8 cellular contexts compared by ENCODE assay signal in the genomic region with DNA sequence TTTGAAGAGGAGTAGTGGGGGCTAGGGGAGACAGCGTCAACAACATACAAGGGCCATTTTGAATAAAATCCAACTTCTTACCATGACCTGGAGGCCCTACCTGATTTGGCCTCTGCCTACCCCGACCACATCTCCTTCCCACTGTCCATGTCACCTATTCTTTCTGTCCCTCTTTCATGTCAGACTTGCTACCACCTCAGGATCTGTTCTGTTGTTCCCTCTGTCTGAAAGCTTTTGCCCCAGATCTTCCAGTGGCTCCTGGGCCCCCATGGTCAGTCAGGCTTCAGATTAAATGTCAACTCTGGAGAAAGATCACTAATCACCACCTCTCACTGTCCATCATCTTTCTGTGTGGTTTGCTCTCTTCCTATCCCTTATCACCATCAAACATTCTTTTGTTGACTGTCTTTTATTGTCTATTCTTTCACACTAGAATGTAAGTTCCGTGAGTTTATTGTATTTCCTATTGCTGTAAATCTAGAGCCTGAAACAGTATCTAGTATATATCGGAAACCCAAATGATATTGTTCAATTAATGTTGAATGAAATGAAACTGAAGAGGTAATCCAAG. TPM values are rescaled to one million over a fixed set of nuclear protein-coding genes. Genes with fewer than 3 reads are reported as not detected.
DNase-seq lines count a peak whose midpoint lies in the region; ATAC-seq, FAIRE-seq and TF ChIP-seq lines count a peak whose summit lies in the region.

No MANE protein-coding gene starts in this region.

- H3K4me1 Mint-ChIP-seq in T-helper 1 cell treated with Interleukin-12 subunit alpha and Interleukin-12 subunit beta and Interleukin-4 antibody, amounts not matched to agents 30 μg/mL and 1 μg/mL, for 36 hours (ENCODE audit: low read depth), result peaks cover 39% of the 10 kb centered on the region
- peaks cover 37% of the 10 kb centered on the region for H3K4me1 Mint-ChIP-seq in activated T-helper 1 cell treated with anti-CD3 and anti-CD28 coated beads, Interleukin-12 subunit alpha, Interleukin-12 subunit beta, Interleukin-2, Interleukin-4 antibody, amounts not matched to agents 30 ng/mL and 10 ng/mL and 1 ng/mL, durations not matched to agents 14 hours and 24 hours and 36 hours (ENCODE audit: low read depth)
- peaks cover 47% of the 10 kb centered on the region for H3K4me1 Mint-ChIP-seq in stimulated activated naive CD8-positive, alpha-beta T cell treated with anti-CD3 and anti-CD28 coated beads, Interleukin-15, amount 100 ng/mL, for 72 hours

- dilution Hi-C loops in keratinocyte (cut with MboI; ENCODE audit: extremely low pct_ligation_motif_present, low sequenced_read_pairs), result no loop called here

- H3K9me1 ChIP-seq in keratinocyte (ENCODE audit: control insufficient read depth, extremely low read depth, insufficient read depth, low read length), result no peaks in the 10 kb centered on the region

- H3K4me2 ChIP-seq in keratinocyte (ENCODE audit: control insufficient read depth, extremely low read depth, insufficient read depth, low read depth, low read length), result peak overlapping the region; percentile 92

- peak overlapping the region; percentile 89 for H3K4me3 Mint-ChIP-seq in T-helper 1 cell treated with Interleukin-12 subunit alpha and Interleukin-12 subunit beta and Interleukin-4 antibody, amounts not matched to agents 30 μg/mL and 1 μg/mL, for 36 hours
- peak overlapping the region; percentile 94 for H3K4me3 Mint-ChIP-seq in activated T-helper 1 cell treated with anti-CD3 and anti-CD28 coated beads, Interleukin-12 subunit alpha, Interleukin-12 subunit beta, Interleukin-2, Interleukin-4 antibody, amounts not matched to agents 30 ng/mL and 10 ng/mL and 1 ng/mL, durations not matched to agents 14 hours and 24 hours and 36 hours
- peak overlapping the region; percentile 91 to 95 for H3K4me3 Mint-ChIP-seq in stimulated activated naive CD8-positive, alpha-beta T cell treated with anti-CD3 and anti-CD28 coated beads, Interleukin-15, amount 100 ng/mL, for 72 hours

- no peak overlapping the region for H3K27ac ChIP-seq in keratinocyte (ENCODE audit: control insufficient read depth, insufficient read depth, low read length)

- intact Hi-C loops in activated T-helper 1 cell treated with anti-CD3 and anti-CD28 coated beads, Interleukin-12 subunit alpha, Interleukin-12 subunit beta, Interleukin-2, Interleukin-4 antibody, amounts not matched to agents 30 ng/mL and 10 ng/mL and 1 ng/mL, durations not matched to agents 14 hours and 24 hours and 36 hours (cut with micrococcal nuclease), result loop anchor here (1.0 to 10.0 kb wide), 11 partner anchors 31 to 1612 kb away; partner anchors contain the start of genes APC, DCP2, REEP5 and SRP19

- H3K36me3 ChIP-seq in keratinocyte (ENCODE audit: control insufficient read depth in 2 of 2, extremely low read depth in 1 of 2, insufficient read depth in 2 of 2, low read length in 2 of 2) (no peaks in the 10 kb centered on the region), MG63 (no peaks in the 10 kb centered on the region; the same call in 1 of the 2 replicates)

- peaks cover 15% of the 10 kb centered on the region for H3K4me1 ChIP-seq in keratinocyte (ENCODE audit: control insufficient read depth, extremely low read depth, insufficient read depth, low read length)

- H3K27me3 ChIP-seq in keratinocyte (ENCODE audit: control insufficient read depth, extremely low read depth, insufficient read depth, low read length) (no peaks in the 10 kb centered on the region), MG63 (no peaks in the 10 kb centered on the region)

- peaks cover 34% of the 10 kb centered on the region for H3K79me2 ChIP-seq in keratinocyte (ENCODE audit: control insufficient read depth, insufficient read depth, low read length)

- no peak for ATAC-seq in stimulated activated naive CD8-positive, alpha-beta T cell treated with anti-CD3 and anti-CD28 coated beads, Interleukin-15, amount 100 ng/mL, for 72 hours

- DNase-seq in T-helper 1 cell, result no peak
- no peak for DNase-seq in activated T-helper 1 cell treated with anti-CD3 and anti-CD28 coated beads, Interleukin-12 subunit alpha, Interleukin-12 subunit beta, Interleukin-2, Interleukin-4 antibody, amounts not matched to agents 30 ng/mL and 10 ng/mL and 1 ng/mL, durations not matched to agents 14 hours and 24 hours and 36 hours (ENCODE audit: low spot score)
- no peak for DNase-seq in keratinocyte (ENCODE audit: low read depth, low spot score)
- no peak for DNase-seq in stimulated activated naive CD8-positive, alpha-beta T cell treated with anti-CD3 and anti-CD28 coated beads, Interleukin-15, amount 100 ng/mL, for 72 hours
- DNase-seq in MG63, result no peak
- DNase-seq in COLO668 (lab: John Stamatoyannopoulos, UW; ENCODE audit: unreplicated experiment), result no peak
- no peak for DNase-seq in NCI-H2171 (lab: John Stamatoyannopoulos, UW)

- no peak overlapping the region for H3K9ac ChIP-seq in keratinocyte (ENCODE audit: control insufficient read depth, extremely low read depth, insufficient read depth, low read length)

- no peaks in the 10 kb centered on the region for H3K9me3 Mint-ChIP-seq in T-helper 1 cell treated with Interleukin-12 subunit alpha and Interleukin-12 subunit beta and Interleukin-4 antibody, amounts not matched to agents 30 μg/mL and 1 μg/mL, for 36 hours
- no peaks in the 10 kb centered on the region for H3K9me3 Mint-ChIP-seq in activated T-helper 1 cell treated with anti-CD3 and anti-CD28 coated beads, Interleukin-12 subunit alpha, Interleukin-12 subunit beta, Interleukin-2, Interleukin-4 antibody, amounts not matched to agents 30 ng/mL and 10 ng/mL and 1 ng/mL, durations not matched to agents 14 hours and 24 hours and 36 hours
- H3K9me3 Mint-ChIP-seq in stimulated activated naive CD8-positive, alpha-beta T cell treated with anti-CD3 and anti-CD28 coated beads, Interleukin-15, amount 100 ng/mL, for 72 hours, result peaks cover 0 to 12% of the 10 kb centered on the region in 2 donors

- no peaks in the 10 kb centered on the region for H4K20me1 ChIP-seq in keratinocyte (ENCODE audit: control insufficient read depth, extremely low read depth, insufficient read depth, low read length)

- no peak for TF ChIP-seq CTCF in keratinocyte (optimal IDR thresholded peaks at IDR 0.05 in 1 of 3, IDR thresholded peaks at IDR 0.05 in 1 of 3, conservative IDR thresholded peaks at IDR 0.05 in 1 of 3; ENCODE audit: extremely low read depth in 1 of 3, insufficient read depth in 2 of 3, low read length in 3 of 3)

- H3K9me3 ChIP-seq in keratinocyte (ENCODE audit: control insufficient read depth, low read depth, low read length) (no peaks in the 10 kb centered on the region), MG63 (no peaks in the 10 kb centered on the region)

- H3K4me3 ChIP-seq in keratinocyte (ENCODE audit: control insufficient read depth in 2 of 3, extremely low read depth in 1 of 3, insufficient read depth in 2 of 3, low read depth in 1 of 3, low read length in 3 of 3), result peak overlapping the region in 1 of 3 experiments; percentile 82
- no peak overlapping the region for H3K4me3 ChIP-seq in MG63

- peaks cover 6% of the 10 kb centered on the region for H3K36me3 Mint-ChIP-seq in T-helper 1 cell treated with Interleukin-12 subunit alpha and Interleukin-12 subunit beta and Interleukin-4 antibody, amounts not matched to agents 30 μg/mL and 1 μg/mL, for 36 hours (ENCODE audit: low read depth)
- no peaks in the 10 kb centered on the region for H3K36me3 Mint-ChIP-seq in activated T-helper 1 cell treated with anti-CD3 and anti-CD28 coated beads, Interleukin-12 subunit alpha, Interleukin-12 subunit beta, Interleukin-2, Interleukin-4 antibody, amounts not matched to agents 30 ng/mL and 10 ng/mL and 1 ng/mL, durations not matched to agents 14 hours and 24 hours and 36 hours (ENCODE audit: low read depth)

- peak overlapping the region; percentile 91 for H2AFZ ChIP-seq in keratinocyte (ENCODE audit: control insufficient read depth, low read length)

- peaks cover 13% of the 10 kb centered on the region for H3K27me3 Mint-ChIP-seq in T-helper 1 cell treated with Interleukin-12 subunit alpha and Interleukin-12 subunit beta and Interleukin-4 antibody, amounts not matched to agents 30 μg/mL and 1 μg/mL, for 36 hours (ENCODE audit: low read depth)
- peaks cover 8% of the 10 kb centered on the region for H3K27me3 Mint-ChIP-seq in activated T-helper 1 cell treated with anti-CD3 and anti-CD28 coated beads, Interleukin-12 subunit alpha, Interleukin-12 subunit beta, Interleukin-2, Interleukin-4 antibody, amounts not matched to agents 30 ng/mL and 10 ng/mL and 1 ng/mL, durations not matched to agents 14 hours and 24 hours and 36 hours (ENCODE audit: insufficient read depth)
- no peaks in the 10 kb centered on the region for H3K27me3 Mint-ChIP-seq in stimulated activated naive CD8-positive, alpha-beta T cell treated with anti-CD3 and anti-CD28 coated beads, Interleukin-15, amount 100 ng/mL, for 72 hours

- no peak for FAIRE-seq in keratinocyte (lab: Jason Lieb, UNC)

- H3K27ac Mint-ChIP-seq in T-helper 1 cell treated with Interleukin-12 subunit alpha and Interleukin-12 subunit beta and Interleukin-4 antibody, amounts not matched to agents 30 μg/mL and 1 μg/mL, for 36 hours, result peak overlapping the region; percentile 85
- H3K27ac Mint-ChIP-seq in activated T-helper 1 cell treated with anti-CD3 and anti-CD28 coated beads, Interleukin-12 subunit alpha, Interleukin-12 subunit beta, Interleukin-2, Interleukin-4 antibody, amounts not matched to agents 30 ng/mL and 10 ng/mL and 1 ng/mL, durations not matched to agents 14 hours and 24 hours and 36 hours, result peak overlapping the region; percentile 80
- H3K27ac Mint-ChIP-seq in stimulated activated naive CD8-positive, alpha-beta T cell treated with anti-CD3 and anti-CD28 coated beads, Interleukin-15, amount 100 ng/mL, for 72 hours, result peak overlapping the region; percentile 74 to 97

RNA-seq across cellular contexts. Expression of gene APC, which starts 31.2 kb away (rescaled TPM):
- 20.3 and 24.4 TPM in 2 replicates for total RNA-seq in activated T-helper 1 cell treated with anti-CD3 and anti-CD28 coated beads, Interleukin-12 subunit alpha, Interleukin-12 subunit beta, Interleukin-2, Interleukin-4 antibody, amounts not matched to agents 30 ng/mL and 10 ng/mL and 1 ng/mL, durations not matched to agents 14 hours and 24 hours and 36 hours
- 13.2 to 16.5 TPM (median 15.7 TPM) in 3 replicates for polyA plus RNA-seq in keratinocyte
- 10.0 TPM for polyA plus RNA-seq in keratinocyte (2011; ENCODE audit: low read depth)
- polyA plus RNA-seq in keratinocyte (2011; cell fraction: cytosol; rRNA removed), result 5.4 and 8.7 TPM in 2 replicates
- polyA plus RNA-seq in keratinocyte (2011; cell fraction: nucleus; rRNA removed), result 21.7 and 25.4 TPM in 2 replicates
- polyA plus RNA-seq in keratinocyte (2012; ENCODE audit: low replicate concordance), result 7.4 and 14.0 TPM in 2 replicates
- polyA minus RNA-seq in keratinocyte, result 10.0 to 59.1 TPM (median 25.3 TPM) in 3 replicates
- 23.4 TPM for polyA minus RNA-seq in keratinocyte (2011; cell fraction: cytosol; rRNA and poly(A)+ RNA removed)
- 105 and 143 TPM in 2 replicates for polyA minus RNA-seq in keratinocyte (2011; cell fraction: nucleus; rRNA and poly(A)+ RNA removed)
- total RNA-seq in MG63 (2014; rRNA removed; shearing (Covaris generic); ENCODE audit: low replicate concordance), result 28.9 and 41.8 TPM in 2 replicates
